ENCODE assay signal across 24 cellular contexts in the genomic region with DNA sequence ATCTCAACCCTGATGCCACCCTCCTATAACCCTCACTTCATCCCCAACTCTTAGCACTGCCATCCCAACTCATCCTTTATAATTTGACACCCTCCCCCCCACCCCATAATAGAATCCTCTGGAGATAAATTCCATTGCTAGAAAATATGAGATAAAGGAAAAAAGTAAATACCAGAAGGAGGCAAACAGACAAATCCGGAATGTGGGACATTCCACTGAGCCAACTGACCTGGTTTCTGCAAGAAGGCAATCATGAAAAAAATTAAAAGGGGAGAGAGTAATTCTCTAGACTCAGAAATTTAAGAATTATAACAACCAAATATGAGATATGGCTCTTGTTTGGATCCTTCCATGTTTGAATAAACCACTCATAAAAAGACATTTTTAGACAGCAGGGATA.
"Had no signal": no experiment of that assay in that cellular context is flagged by ENCODE, and none has a peak within 500 bp of the region (broad histone marks: within the 10 kb centered on the region; RNA-seq: fewer than 3 reads in every experiment).

No MANE protein-coding gene starts in this region.

- H3K4me2 ChIP-seq: KMS-11 had no signal

- DNase-seq: Kasumi-1, MM.1S, MV-4-11, NCI-H1048, NCI-H1105, NCI-H1417, NCI-H1436 treated with DMSO at 0.1 percent for 48 hours, NCI-H1694, NCI-H187 treated with DMSO at 0.1 percent for 48 hours, NCI-H2029 treated with DMSO at 0.1 percent for 48 hours, NCI-H2107, NCI-H2227 treated with DMSO at 0.1 percent for 48 hours, NCI-H446, NCI-H510A, NCI-H524 treated with DMSO at 0.1 percent for 48 hours, NCI-H69, NCI-H774, Right ventricle myocardium superior, RPMI8226, SIG-M5 had no signal

- H3K9ac ChIP-seq: KMS-11 had no signal

- H3K4me3 ChIP-seq: K562, SJSA1, SK-N-MC had no signal

- H3K9me3 ChIP-seq: SJSA1 had no signal

- H3K36me3 ChIP-seq: SJSA1 had no signal

- H3K4me1 ChIP-seq: SJSA1 had no signal

- H3K27me3 ChIP-seq: SJSA1 had no signal

- H3K27ac ChIP-seq: KMS-11, SJSA1, SK-N-MC had no signal
